Comparison of ENCODE assay signal across 9 cellular contexts in the genomic region with DNA sequence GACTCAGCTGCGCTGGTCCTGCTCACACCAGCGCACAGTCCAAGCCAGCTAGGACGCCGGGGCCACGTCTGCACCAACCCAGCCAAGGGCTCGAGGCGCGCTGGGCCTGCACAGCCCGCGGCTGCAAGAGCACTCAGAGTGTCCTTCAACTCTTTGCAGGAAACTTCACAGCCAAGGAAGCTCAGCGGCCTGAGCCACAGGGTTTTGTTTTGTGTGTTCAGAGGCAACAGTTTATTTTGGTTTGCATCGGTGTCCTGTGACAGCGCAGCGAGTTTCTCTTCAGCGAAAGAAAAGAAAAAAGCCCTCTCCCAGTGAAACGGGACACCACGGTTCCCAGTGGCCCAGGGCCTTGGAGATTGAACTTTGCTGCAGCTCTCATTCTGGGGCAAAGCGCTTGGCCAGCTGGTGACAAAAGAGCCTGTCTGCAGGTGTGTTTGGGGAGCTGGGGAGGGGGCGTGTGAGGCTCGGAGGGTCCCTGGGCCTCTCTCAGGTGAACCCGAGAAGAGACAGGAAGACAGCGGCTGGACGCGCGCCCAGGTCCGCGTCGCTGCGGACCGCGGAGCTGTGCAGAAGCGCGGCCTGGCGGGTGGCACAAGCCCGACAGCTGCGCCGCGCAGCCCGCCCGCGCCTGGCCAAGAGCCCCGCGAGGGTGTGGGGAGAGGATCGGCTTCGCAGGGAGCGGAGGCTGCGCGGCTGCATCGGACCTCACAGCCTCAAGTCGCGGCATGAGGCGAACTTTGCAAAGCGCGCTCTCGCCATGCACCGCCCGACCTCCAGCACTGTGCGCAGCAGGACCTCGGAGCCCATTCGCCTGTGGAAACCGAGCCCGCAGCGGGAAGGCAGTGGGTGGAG. TPM values are rescaled to one million over a fixed set of nuclear protein-coding genes. Genes with fewer than 3 reads are reported as not detected.
DNase-seq lines count a peak whose midpoint lies in the region; ATAC-seq, FAIRE-seq and TF ChIP-seq lines count a peak whose summit lies in the region.
"Had no signal": no experiment of that assay in that cellular context is flagged by ENCODE, and none has a peak within 500 bp of the region (broad histone marks: within the 10 kb centered on the region; RNA-seq: fewer than 3 reads in every experiment).

No MANE protein-coding gene starts in this region.

- peak overlapping the region; percentile 62 for H4K91ac ChIP-seq in H1 (replicated peaks; ENCODE audit: insufficient read length, low read length)

- H2BK15ac ChIP-seq in H1 (ENCODE audit: low read length) (no peak overlapping the region; the same call in 1 of the 2 replicates), mesendoderm (replicated peaks; ENCODE audit: low read depth) (no peak overlapping the region)

- CTCF ChIA-PET in activated CD4-positive, alpha-beta memory T cell treated with anti-CD3 and anti-CD28 coated beads, Interleukin-2, amount 10 ng/mL, durations not matched to agents 7 days and 5 days (lab: Charles Lee): no interaction called here
- CTCF ChIA-PET in activated CD4-positive, alpha-beta memory T cell treated with anti-CD3 and anti-CD28 coated beads for 36 hours (lab: Charles Lee): no interaction called here
- CTCF ChIA-PET in H1 (lab: Charles Lee; ENCODE audit: partially characterized antibody): interaction anchor here (0.9 to 3.1 kb wide), 11 partner anchors 9 to 481 kb away, joined by 3 to 11 read pairs (median 4); no protein-coding TSS in a partner anchor

- H3K79me2 ChIP-seq in H1 (ENCODE audit: control insufficient read depth in 1 of 2, insufficient read depth in 2 of 2, low read length in 2 of 2) (peaks cover 6 to 53% of the 10 kb centered on the region in 2 experiments; a peak in 2 of 4 replicates), mesendoderm (ENCODE audit: control insufficient read depth, insufficient read depth, low read length) (no peaks in the 10 kb centered on the region)

- H3K27me3 ChIP-seq in H1 (replicated peaks in 1 of 4; ENCODE audit: control insufficient read depth in 3 of 4, extremely low read depth in 1 of 4, insufficient read depth in 3 of 4, low read length in 3 of 4) (peaks cover 2 to 33% (median 26%) of the 10 kb centered on the region in 4 experiments), mesendoderm (ENCODE audit: insufficient read depth, low read length, poor library complexity) (peaks cover 11% of the 10 kb centered on the region), upper lobe of right lung (peaks cover 32% of the 10 kb centered on the region)

- TF ChIP-seq RAD21 in H1 (IDR thresholded peaks at IDR 0.05 in 1 of 2, conservative IDR thresholded peaks at IDR 0.05 in 1 of 2; ENCODE audit: low read depth in 2 of 2, low read length in 2 of 2): no peak

- TF ChIP-seq EP300 in H1 (IDR thresholded peaks at IDR 0.05; ENCODE audit: borderline replicate concordance in 1 of 2, low read depth in 2 of 2, low read length in 2 of 2): no peak

- intact Hi-C loops in activated CD4-positive, alpha-beta memory T cell treated with anti-CD3 and anti-CD28 coated beads for 36 hours (cut with micrococcal nuclease): loop anchor here (10.0 kb wide), 1 partner anchor 481 kb away; no protein-coding TSS in a partner anchor
- intact Hi-C loops in upper lobe of right lung (cut with DNase I): no loop called here

- peak overlapping the region in 3 of 4 experiments; percentile 20 to 60 (median 26); a peak in 5 of 7 replicates for H3K9ac ChIP-seq in H1 (replicated peaks in 1 of 4; ENCODE audit: extremely low read depth in 1 of 4, low read depth in 3 of 4, low read length in 3 of 4)
- H3K9ac ChIP-seq in mesendoderm (ENCODE audit: low read length): peak overlapping the region; percentile 65

- H3K56ac ChIP-seq in H1 (replicated peaks; ENCODE audit: insufficient read length, low read depth, low read length) (peak overlapping the region; percentile 34), mesendoderm (ENCODE audit: low read length) (peak overlapping the region; percentile 87)

- 3% methylated on average over 45 of the region's 63 CpGs; no CpG with 5 or more reads in 1 of the 2 experiments for WGBS in H1 (ENCODE audit: extremely low coverage in 1 of 2, insufficient coverage in 1 of 2, insufficient read length in 1 of 2, insufficient replicate concordance in 2 of 2, low coverage in 1 of 2, low lambda C conversion rate in 2 of 2, missing lambda C conversion rate in 1 of 2), 2 experiments
- WGBS in mesendoderm (ENCODE audit: extremely low coverage, insufficient coverage, low lambda C conversion rate): no CpG with 5 or more reads among the region's 63 CpGs

- peak overlapping the region; percentile 90; the same call in 1 of the 2 replicates for H2AK5ac ChIP-seq in H1 (ENCODE audit: low read depth, low read length)
- no peak overlapping the region for H2AK5ac ChIP-seq in mesendoderm (ENCODE audit: low read length)

- H3K9me3 ChIP-seq in H1 (ENCODE audit: insufficient read depth in 2 of 2, low read depth in 1 of 2, low read length in 1 of 2): no peaks in the 10 kb centered on the region; a peak in 1 of 4 replicates
- H3K9me3 ChIP-seq in upper lobe of right lung: no peaks in the 10 kb centered on the region

- peak; percentile 12 for DNase-seq in activated CD4-positive, alpha-beta memory T cell treated with anti-CD3 and anti-CD28 coated beads, Interleukin-2, amount 10 ng/mL, durations not matched to agents 7 days and 5 days
- no peak for DNase-seq in activated CD4-positive, alpha-beta memory T cell treated with anti-CD3 and anti-CD28 coated beads for 36 hours
- DNase-seq in H1 (ENCODE audit: low read depth in 1 of 2, low spot score in 2 of 2) (peak in 1 of 2 experiments; percentile 62), mesendoderm (peak; percentile 44), upper lobe of right lung (peak; percentile 62), GM12891 (ENCODE audit: insufficient read length, low spot score) (no peak), NCI-H82 (lab: John Stamatoyannopoulos, UW) (no peak)
- DNase-seq in activated CD4-positive, alpha-beta T cell treated with anti-CD3 and anti-CD28 coated beads, Interleukin-2, amount 50 U/mL, for 4 hours: no peak
- DNase-seq: T-helper 17 cell had no signal

- H3K18ac ChIP-seq in H1 (ENCODE audit: extremely low read depth, low read length) (peak overlapping the region; percentile 9), mesendoderm (ENCODE audit: low read length) (no peak overlapping the region)

- H3K36me3 ChIP-seq in H1 (ENCODE audit: control insufficient read depth in 2 of 4, insufficient read depth in 4 of 4, low read length in 3 of 4) (peaks cover 0 to 17% (median 5%) of the 10 kb centered on the region in 4 experiments; a peak in 4 of 8 replicates), mesendoderm (ENCODE audit: control insufficient read depth, insufficient read depth, low read length) (no peaks in the 10 kb centered on the region), upper lobe of right lung (no peaks in the 10 kb centered on the region)

- TF ChIP-seq POLR2A in H1 (IDR thresholded peaks at IDR 0.05; ENCODE audit: control extremely low read depth in 1 of 2, low read depth in 2 of 2, low read length in 2 of 2): no peak
- no peak for TF ChIP-seq POLR2A in GM12891 (IDR thresholded peaks at IDR 0.05; ENCODE audit: low read depth, low read length)

- POLR2A ChIA-PET in activated CD4-positive, alpha-beta memory T cell treated with anti-CD3 and anti-CD28 coated beads, Interleukin-2, amount 10 ng/mL, durations not matched to agents 7 days and 5 days (lab: Charles Lee): interaction anchor here (0.6 kb wide), 1 partner anchor 199 kb away, joined by 3 read pairs; no protein-coding TSS in a partner anchor
- POLR2A ChIA-PET in activated CD4-positive, alpha-beta memory T cell treated with anti-CD3 and anti-CD28 coated beads for 36 hours (lab: Charles Lee): no interaction called here
- POLR2A ChIA-PET in H1 (lab: Charles Lee; ENCODE audit: partially characterized antibody): interaction anchor here (0.7 to 6.5 kb wide), 9 partner anchors 9 to 735 kb away, joined by 3 to 60 read pairs (median 3); partner anchors contain the start of gene ZNF32

- H4K5ac ChIP-seq in H1 (ENCODE audit: insufficient read length, low read depth, low read length) (no peak overlapping the region), mesendoderm (ENCODE audit: low read length) (no peak overlapping the region)

- no peak overlapping the region for H2BK20ac ChIP-seq in H1 (ENCODE audit: low read length)

- H3K23ac ChIP-seq in H1 (ENCODE audit: insufficient read length) (no peak overlapping the region), mesendoderm (ENCODE audit: low read length) (peak overlapping the region; percentile 83)

- H3K27ac Mint-ChIP-seq in activated CD4-positive, alpha-beta memory T cell treated with anti-CD3 and anti-CD28 coated beads, Interleukin-2, amount 10 ng/mL, durations not matched to agents 7 days and 5 days: no peak overlapping the region
- no peak overlapping the region for H3K27ac Mint-ChIP-seq in activated CD4-positive, alpha-beta memory T cell treated with anti-CD3 and anti-CD28 coated beads for 36 hours
- H3K27ac Mint-ChIP-seq: T-helper 17 cell had no signal

- H3K4me2 ChIP-seq in H1 (ENCODE audit: insufficient read depth in 1 of 2, low read depth in 2 of 2, low read length in 2 of 2) (peak overlapping the region; percentile 97 to 98), mesendoderm (ENCODE audit: low read length) (peak overlapping the region; percentile 95)

- H2AFZ ChIP-seq in H1 (ENCODE audit: low read length): no peak overlapping the region

- ATAC-seq in upper lobe of right lung: peak; percentile 7
- ATAC-seq: T-helper 17 cell had no signal

- H3K9me3 Mint-ChIP-seq in activated CD4-positive, alpha-beta memory T cell treated with anti-CD3 and anti-CD28 coated beads, Interleukin-2, amount 10 ng/mL, durations not matched to agents 7 days and 5 days: no peaks in the 10 kb centered on the region
- no peaks in the 10 kb centered on the region for H3K9me3 Mint-ChIP-seq in activated CD4-positive, alpha-beta memory T cell treated with anti-CD3 and anti-CD28 coated beads for 36 hours

- no peak overlapping the region for H3K4me3 Mint-ChIP-seq in activated CD4-positive, alpha-beta memory T cell treated with anti-CD3 and anti-CD28 coated beads, Interleukin-2, amount 10 ng/mL, durations not matched to agents 7 days and 5 days
- no peak overlapping the region for H3K4me3 Mint-ChIP-seq in activated CD4-positive, alpha-beta memory T cell treated with anti-CD3 and anti-CD28 coated beads for 36 hours

- peak overlapping the region; percentile 68; the same call in 1 of the 2 replicates for H2BK12ac ChIP-seq in H1 (ENCODE audit: low read depth, low read length)

- peaks cover 32% of the 10 kb centered on the region for H3K27me3 Mint-ChIP-seq in activated CD4-positive, alpha-beta memory T cell treated with anti-CD3 and anti-CD28 coated beads, Interleukin-2, amount 10 ng/mL, durations not matched to agents 7 days and 5 days
- H3K27me3 Mint-ChIP-seq in activated CD4-positive, alpha-beta memory T cell treated with anti-CD3 and anti-CD28 coated beads for 36 hours: peaks cover 35% of the 10 kb centered on the region

- H3K27ac ChIP-seq in H1 (ENCODE audit: low read depth, low read length): no peak overlapping the region
- no peak overlapping the region for H3K27ac ChIP-seq in mesendoderm (ENCODE audit: low read depth, low read length)
- H3K27ac ChIP-seq in upper lobe of right lung: peak overlapping the region; percentile 42

- H3K79me1 ChIP-seq in H1 (ENCODE audit: low read depth, low read length) (peaks cover 7% of the 10 kb centered on the region), mesendoderm (ENCODE audit: low read length) (no peaks in the 10 kb centered on the region)

- peaks cover 0 to 13% of the 10 kb centered on the region in 2 experiments for H4K20me1 ChIP-seq in H1 (replicated peaks in 1 of 2; ENCODE audit: control insufficient read depth in 1 of 2, insufficient read depth in 2 of 2, low read length in 2 of 2)

- H3K4me3 ChIP-seq in H1 (ENCODE audit: extremely low read depth in 1 of 4, insufficient read depth in 2 of 4, low read depth in 3 of 4, low read length in 4 of 4): peak overlapping the region; percentile 64 to 83 (median 72)
- peak overlapping the region; percentile 34 for H3K4me3 ChIP-seq in mesendoderm (ENCODE audit: low read length)
- H3K4me3 ChIP-seq in upper lobe of right lung: peak overlapping the region; percentile 56

- no peak overlapping the region for H3K14ac ChIP-seq in H1 (ENCODE audit: insufficient read length)

- peaks cover 4% of the 10 kb centered on the region for H3K4me1 Mint-ChIP-seq in activated CD4-positive, alpha-beta memory T cell treated with anti-CD3 and anti-CD28 coated beads, Interleukin-2, amount 10 ng/mL, durations not matched to agents 7 days and 5 days
- peaks cover 2% of the 10 kb centered on the region for H3K4me1 Mint-ChIP-seq in activated CD4-positive, alpha-beta memory T cell treated with anti-CD3 and anti-CD28 coated beads for 36 hours (ENCODE audit: low read depth)
- H3K4me1 Mint-ChIP-seq: T-helper 17 cell had no signal

- H2BK120ac ChIP-seq in H1 (replicated peaks; ENCODE audit: low read depth, low read length): no peak overlapping the region
- H2BK120ac ChIP-seq in mesendoderm (ENCODE audit: low read depth, low read length): no peak overlapping the region

- H4K8ac ChIP-seq in H1 (ENCODE audit: extremely low read depth, insufficient read depth, low read length): peak overlapping the region; percentile 83
- no peak overlapping the region for H4K8ac ChIP-seq in mesendoderm (ENCODE audit: low read depth, low read length)

- H2BK5ac ChIP-seq in H1 (ENCODE audit: low read depth, low read length): peak overlapping the region; percentile 81; the same call in 1 of the 2 replicates
- H2BK5ac ChIP-seq in mesendoderm (ENCODE audit: low read length): no peak overlapping the region

- H3K4me1 ChIP-seq in H1 (replicated peaks in 1 of 4; ENCODE audit: control insufficient read depth in 3 of 4, insufficient read depth in 4 of 4, low read length in 3 of 4) (peaks cover 19 to 47% (median 28%) of the 10 kb centered on the region in 4 experiments), mesendoderm (ENCODE audit: control insufficient read depth, low read depth, low read length) (peaks cover 21% of the 10 kb centered on the region), upper lobe of right lung (peaks cover 12% of the 10 kb centered on the region)

- H3K23me2 ChIP-seq in H1 (ENCODE audit: low read depth, low read length): peaks cover 34% of the 10 kb centered on the region; the same call in 1 of the 2 replicates

- peak overlapping the region; percentile 54 for H3K4ac ChIP-seq in H1 (replicated peaks; ENCODE audit: insufficient read length, low read depth, low read length)
- H3K4ac ChIP-seq in mesendoderm (ENCODE audit: low read depth, low read length): no peak overlapping the region

- FAIRE-seq in H1 (lab: Jason Lieb, UNC) (no peak), GM12891 (lab: Jason Lieb, UNC) (no peak)

- no peaks in the 10 kb centered on the region for H3K36me3 Mint-ChIP-seq in activated CD4-positive, alpha-beta memory T cell treated with anti-CD3 and anti-CD28 coated beads, Interleukin-2, amount 10 ng/mL, durations not matched to agents 7 days and 5 days (ENCODE audit: low read depth)
- no peaks in the 10 kb centered on the region for H3K36me3 Mint-ChIP-seq in activated CD4-positive, alpha-beta memory T cell treated with anti-CD3 and anti-CD28 coated beads for 36 hours

- TF ChIP-seq CTCF in H1 (IDR thresholded peaks at IDR 0.05; ENCODE audit: control extremely low read depth in 1 of 3, insufficient read depth in 1 of 3, low read depth in 1 of 3, low read length in 3 of 3) (no peak), upper lobe of right lung (IDR thresholded peaks at IDR 0.05) (no peak)

RNA-seq across cellular contexts. Expression of gene CXCL12, which starts 0.9 kb away (rescaled TPM):
- total RNA-seq in activated CD4-positive, alpha-beta memory T cell treated with anti-CD3 and anti-CD28 coated beads, Interleukin-2, amount 10 ng/mL, durations not matched to agents 7 days and 5 days: not detected
- not detected for total RNA-seq in activated CD4-positive, alpha-beta memory T cell treated with anti-CD3 and anti-CD28 coated beads for 36 hours
- 48.0 and 51.4 TPM in 2 replicates for total RNA-seq in H1 (2021; fragmentation: NEBNext Ultra II Directional; extraction: Animal tissue kit (Norgen Biotek cat#: 25700))
- polyA plus RNA-seq in H1 (2011; rRNA removed): 53.8 and 79.9 TPM in 2 replicates
- 46.6 TPM for polyA plus RNA-seq in H1 (2011; cell fraction: cytosol; rRNA removed)
- polyA plus RNA-seq in H1 (2011; cell fraction: nucleus; rRNA removed): 67.1 TPM
- 33.5 to 42.8 TPM (median 37.2 TPM) in 4 replicates for polyA plus RNA-seq in H1 (2012, experiment 1 of 2)
- polyA plus RNA-seq in H1 (2012, experiment 2 of 2): 30.6 TPM
- 68.4 TPM for polyA plus RNA-seq in H1 (2013, experiment 1 of 2)
- 78.8 TPM for polyA plus RNA-seq in H1 (2013, experiment 2 of 2)
- 21.6 and 32.5 TPM in 2 replicates for polyA minus RNA-seq in H1 (2011; rRNA and poly(A)+ RNA removed)
- polyA minus RNA-seq in H1 (2011; cell fraction: cytosol; rRNA and poly(A)+ RNA removed): 25.7 TPM
- 36.3 TPM for polyA minus RNA-seq in H1 (2011; cell fraction: nucleus; rRNA and poly(A)+ RNA removed)
- polyA plus RNA-seq in mesendoderm (2013, experiment 1 of 2): 22.7 TPM
- polyA plus RNA-seq in mesendoderm (2013, experiment 2 of 2): 24.7 TPM
- 40.8 TPM for total RNA-seq in upper lobe of right lung
- 0.23 TPM for polyA plus RNA-seq in GM12891 (2012; ENCODE audit: low read depth, missing spikeins)

Comparison
In these comparisons a context has a peak if more than half of its experiments do, and no peak if none do; other contexts are left out.
1. DNase-seq: peak in activated CD4-positive, alpha-beta memory T cell treated with anti-CD3 and anti-CD28 coated beads, Interleukin-2, amount 10 ng/mL, durations not matched to agents 7 days and 5 days (single experiment), mesendoderm (single experiment) and upper lobe of right lung (single experiment); none in activated CD4-positive, alpha-beta memory T cell treated with anti-CD3 and anti-CD28 coated beads for 36 hours (single experiment), activated CD4-positive, alpha-beta T cell treated with anti-CD3 and anti-CD28 coated beads, Interleukin-2, amount 50 U/mL, for 4 hours (0 of 2), GM12891 (single experiment) and NCI-H82 (single experiment).
2. RNA of gene CXCL12, which starts 0.9 kb away (total RNA-seq): 48.0 to 51.4 TPM in H1 and 40.8 TPM in upper lobe of right lung (single experiment); not detected in activated CD4-positive, alpha-beta memory T cell treated with anti-CD3 and anti-CD28 coated beads, Interleukin-2, amount 10 ng/mL, durations not matched to agents 7 days and 5 days and not detected in activated CD4-positive, alpha-beta memory T cell treated with anti-CD3 and anti-CD28 coated beads for 36 hours; every median in the first group is over 10 times any median in the second.
3. Peak in every context shown above with its lines, with median percentiles within 50 percentile points of each other: H3K4me3 ChIP-seq.